ENCODE assay signal across 26 cellular contexts in the genomic region with DNA sequence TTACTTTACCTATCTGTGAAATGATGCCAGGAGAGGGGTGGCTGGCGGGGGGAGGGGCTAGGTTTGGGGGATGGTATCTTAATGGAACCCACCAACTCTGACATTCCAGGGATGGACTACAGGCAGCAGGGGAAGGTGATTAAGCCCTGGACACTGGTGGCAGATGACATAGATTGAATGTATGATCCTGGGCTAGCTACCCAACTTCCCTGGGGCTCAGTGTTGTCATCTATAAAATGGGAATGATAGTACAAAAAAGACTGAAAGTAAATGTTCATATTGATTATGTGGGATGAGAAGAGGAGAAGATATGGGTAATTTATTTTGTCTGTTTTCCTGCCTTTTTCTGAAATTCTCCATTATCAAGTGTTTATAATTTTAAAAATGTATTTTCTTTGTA.
"Had no signal": no experiment of that assay in that cellular context is flagged by ENCODE, and none has a peak within 500 bp of the region (broad histone marks: within the 10 kb centered on the region; RNA-seq: fewer than 3 reads in every experiment).

No MANE protein-coding gene starts in this region.

- H3K4me1 Mint-ChIP-seq: mesothelial cell of epicardium had no signal

- H3K27me3 ChIP-seq: esophagus squamous epithelium, left lung, right atrium auricular region, sigmoid colon, stomach, thyroid gland had no signal

- H3K4me3 ChIP-seq: esophagus squamous epithelium, heart right ventricle, left lung, mucosa of descending colon, neural progenitor cell, prostate gland, right atrium auricular region, sigmoid colon, stomach, thyroid gland had no signal

- H3K36me3 Mint-ChIP-seq: mesothelial cell of epicardium; naive B cell; natural killer cell treated with Interleukin-12 subunit alpha and Interleukin-12 subunit beta and Interleukin-15 and Interleukin-18, amount 100 ng/mL, for 72 hours; neural progenitor cell; type B pancreatic cell had no signal

- ATAC-seq: effector memory CD8-positive, alpha-beta T cell; heart right ventricle; left cardiac atrium; stimulated activated effector memory CD8-positive, alpha-beta T cell treated with anti-CD3 and anti-CD28 coated beads, Interleukin-12 subunit alpha, Interleukin-12 subunit beta, amount 100 ng/mL, for 72 hours had no signal

- H3K4me1 ChIP-seq: right atrium auricular region, sigmoid colon, thyroid gland had no signal

- H3K9me3 ChIP-seq: esophagus squamous epithelium, heart right ventricle, left lung, mucosa of descending colon, prostate gland, right atrium auricular region, sigmoid colon, stomach, thyroid gland had no signal

- DNase-seq: cortex of kidney; effector memory CD8-positive, alpha-beta T cell; esophagus squamous epithelium; foreskin melanocyte; glutamatergic neuron; heart right ventricle; hippocampal formation; left cardiac atrium; left lung; mesenchymal stem cell; naive B cell; nucleus accumbens; sigmoid colon; stimulated activated CD4-positive, alpha-beta T cell treated with anti-CD3 and anti-CD28 coated beads, Interleukin-2, amount 100 ng/mL, for 24 hours; stimulated activated CD4-positive, alpha-beta T cell treated with anti-CD3 and anti-CD28 coated beads, Interleukin-4, amount 100 ng/mL, for 24 hours; stimulated activated naive CD4-positive, alpha-beta T cell treated with Interleukin-2 at 50 U/mL for 16 hours; stomach; thyroid gland had no signal

- H3K27ac Mint-ChIP-seq: effector memory CD8-positive, alpha-beta T cell; mesothelial cell of epicardium; naive B cell; natural killer cell treated with Interleukin-12 subunit alpha and Interleukin-12 subunit beta and Interleukin-15 and Interleukin-18, amount 100 ng/mL, for 72 hours; neural progenitor cell; stimulated activated effector memory CD8-positive, alpha-beta T cell treated with anti-CD3 and anti-CD28 coated beads, Interleukin-12 subunit alpha, Interleukin-12 subunit beta, amount 100 ng/mL, for 72 hours; type B pancreatic cell had no signal

- H3K9ac ChIP-seq: neural progenitor cell had no signal

- H3K27ac ChIP-seq: esophagus squamous epithelium, heart right ventricle, neural progenitor cell, prostate gland, right atrium auricular region, sigmoid colon, stomach, thyroid gland had no signal

- H3K36me3 ChIP-seq: heart right ventricle, left lung, neural progenitor cell, prostate gland, right atrium auricular region, sigmoid colon, stomach, thyroid gland had no signal

- H3K9me3 Mint-ChIP-seq: effector memory CD8-positive, alpha-beta T cell; mesothelial cell of epicardium; naive B cell; natural killer cell treated with Interleukin-12 subunit alpha and Interleukin-12 subunit beta and Interleukin-15 and Interleukin-18, amount 100 ng/mL, for 72 hours; neural progenitor cell; stimulated activated effector memory CD8-positive, alpha-beta T cell treated with anti-CD3 and anti-CD28 coated beads, Interleukin-12 subunit alpha, Interleukin-12 subunit beta, amount 100 ng/mL, for 72 hours; type B pancreatic cell had no signal

- H3K27me3 Mint-ChIP-seq: effector memory CD8-positive, alpha-beta T cell; natural killer cell treated with Interleukin-12 subunit alpha and Interleukin-12 subunit beta and Interleukin-15 and Interleukin-18, amount 100 ng/mL, for 72 hours; type B pancreatic cell had no signal

- H3K4me2 ChIP-seq: neural progenitor cell had no signal

- H3K4me3 Mint-ChIP-seq: effector memory CD8-positive, alpha-beta T cell; mesothelial cell of epicardium; naive B cell; natural killer cell treated with Interleukin-12 subunit alpha and Interleukin-12 subunit beta and Interleukin-15 and Interleukin-18, amount 100 ng/mL, for 72 hours; neural progenitor cell; stimulated activated effector memory CD8-positive, alpha-beta T cell treated with anti-CD3 and anti-CD28 coated beads, Interleukin-12 subunit alpha, Interleukin-12 subunit beta, amount 100 ng/mL, for 72 hours; type B pancreatic cell had no signal

- H2AFZ ChIP-seq: neural progenitor cell had no signal
